23 cellular contexts compared by ENCODE assay signal in genomic region chr11:115148101-115148500, GRCh38.
A peak's percentile ranks its signal among the peaks of the same experiment; 100 is the strongest.
DNase-seq lines count a peak whose midpoint lies in the region; ATAC-seq, FAIRE-seq and TF ChIP-seq lines count a peak whose summit lies in the region.
"Had no signal": no experiment of that assay in that cellular context is flagged by ENCODE, and none has a peak within 500 bp of the region (broad histone marks: within the 10 kb centered on the region; RNA-seq: fewer than 3 reads in every experiment).

No MANE protein-coding gene starts in this region.

- H3K9ac ChIP-seq in H1 (replicated peaks in 1 of 4; ENCODE audit: extremely low read depth in 1 of 4, low read depth in 3 of 4, low read length in 3 of 4): no peak overlapping the region
- H3K9ac ChIP-seq in neuronal stem cell (ENCODE audit: low read depth, low read length, poor library complexity): peak overlapping the region; percentile 15
- no peak overlapping the region for H3K9ac ChIP-seq in HepG2 (ENCODE audit: insufficient read depth, low read depth, low read length)
- H3K9ac ChIP-seq: KMS-11 had no signal

- H3K27me3 Mint-ChIP-seq in stimulated activated naive CD8-positive, alpha-beta T cell treated with anti-CD3 and anti-CD28 coated beads, Interleukin-15, amount 100 ng/mL, for 72 hours: peaks cover 15% of the 10 kb centered on the region
- H3K27me3 Mint-ChIP-seq in T-cell: peaks cover 0 to 8% of the 10 kb centered on the region in 2 donors

- no peak overlapping the region for H3K23ac ChIP-seq in H1 (ENCODE audit: insufficient read length)
- H3K23ac ChIP-seq in neuronal stem cell (ENCODE audit: low read depth, low read length, poor library complexity): peak overlapping the region; percentile 26

- 85 to 100% methylated on average over 2 to 4 of the region's 4 CpGs for WGBS in H1 (ENCODE audit: extremely low coverage in 1 of 2, insufficient coverage in 1 of 2, insufficient read length in 1 of 2, insufficient replicate concordance in 2 of 2, low coverage in 1 of 2, low lambda C conversion rate in 2 of 2, missing lambda C conversion rate in 1 of 2), 2 experiments
- WGBS in neuronal stem cell (ENCODE audit: extremely low coverage in 2 of 2, insufficient read length in 2 of 2, insufficient replicate concordance in 1 of 2), 2 donors: 100% methylated on average over 4 of the region's 4 CpGs; no CpG with 5 or more reads in 1 of the 2 donors
- 98% methylated on average over 4 of the region's 4 CpGs for WGBS in right lobe of liver (ENCODE audit: insufficient coverage, low coverage, low lambda C conversion rate, missing lambda C conversion rate)
- WGBS in HepG2 (ENCODE audit: low lambda C conversion rate): 76% methylated on average over 4 of the region's 4 CpGs

- no peaks in the 10 kb centered on the region for H3K27me3 ChIP-seq in H1 (replicated peaks in 1 of 4; ENCODE audit: control insufficient read depth in 3 of 4, extremely low read depth in 1 of 4, insufficient read depth in 3 of 4, low read length in 3 of 4)
- peaks cover 0 to 24% (median 0%) of the 10 kb centered on the region in 3 experiments for H3K27me3 ChIP-seq in neuronal stem cell (ENCODE audit: control insufficient read depth in 3 of 3, insufficient read depth in 3 of 3, low read depth in 1 of 3, low read length in 3 of 3)
- no peaks in the 10 kb centered on the region for H3K27me3 ChIP-seq in right lobe of liver
- peaks cover 0 to 2% of the 10 kb centered on the region in 2 experiments; a peak in 2 of 5 replicates for H3K27me3 ChIP-seq in HepG2 (ENCODE audit: control insufficient read depth in 1 of 2, insufficient read depth in 2 of 2, low read length in 2 of 2)
- H3K27me3 ChIP-seq: BE2C had no signal

- no peak overlapping the region for H3K27ac Mint-ChIP-seq in stimulated activated naive CD8-positive, alpha-beta T cell treated with anti-CD3 and anti-CD28 coated beads, Interleukin-15, amount 100 ng/mL, for 72 hours
- no peak overlapping the region for H3K27ac Mint-ChIP-seq in T-cell
- H3K27ac Mint-ChIP-seq: CD14-positive monocyte, IgD-negative memory B cell had no signal

- H3K36me3 Mint-ChIP-seq in T-cell: no peaks in the 10 kb centered on the region
- H3K36me3 Mint-ChIP-seq: CD14-positive monocyte had no signal

- TF ChIP-seq RAD21 in H1 (IDR thresholded peaks at IDR 0.05 in 1 of 2, conservative IDR thresholded peaks at IDR 0.05 in 1 of 2; ENCODE audit: low read depth in 2 of 2, low read length in 2 of 2) (no peak), HepG2 (CRISPR knock-in tag; IDR thresholded peaks at IDR 0.05) (no peak)

- peaks cover 2% of the 10 kb centered on the region; the same call in 1 of the 2 replicates for H3K79me1 ChIP-seq in H1 (ENCODE audit: low read depth, low read length)
- H3K79me1 ChIP-seq in neuronal stem cell (ENCODE audit: low read depth, low read length): peaks cover 4% of the 10 kb centered on the region

- H4K91ac ChIP-seq in H1 (replicated peaks; ENCODE audit: insufficient read length, low read length): no peak overlapping the region
- no peak overlapping the region for H4K91ac ChIP-seq in neuronal stem cell (ENCODE audit: low read depth, low read length, poor library complexity)

- intact Hi-C loops in right lobe of liver (cut with DNase I): no loop called here
- intact Hi-C loops in HepG2 (cut with micrococcal nuclease; ENCODE audit: unreplicated experiment): no loop called here

- H2AFZ ChIP-seq in H1 (ENCODE audit: low read length) (no peak overlapping the region), neuronal stem cell (ENCODE audit: low read length) (no peak overlapping the region), HepG2 (ENCODE audit: low read length) (no peak overlapping the region)

- H3K14ac ChIP-seq in H1 (ENCODE audit: insufficient read length) (no peak overlapping the region), neuronal stem cell (ENCODE audit: low read length) (peak overlapping the region; percentile 82)

- H4K5ac ChIP-seq in H1 (ENCODE audit: insufficient read length, low read depth, low read length): no peak overlapping the region

- peak; percentile 24 for ATAC-seq in stimulated activated naive CD8-positive, alpha-beta T cell treated with anti-CD3 and anti-CD28 coated beads, Interleukin-15, amount 100 ng/mL, for 72 hours
- ATAC-seq in stimulated activated naive CD8-positive, alpha-beta T cell treated with anti-CD3 and anti-CD28 coated beads, Interleukin-15, Interleukin-2, amounts not matched to agents 100 U/mL and 50 U/mL, for 24 hours: no peak
- ATAC-seq in right lobe of liver (no peak), HepG2 (no peak), T-cell (replicated peaks in 1 of 4) (no peak)

- 0 out of 2 replicates have a peak overlapping the region, but pooled peaks have one; percentile 81 for H2BK15ac ChIP-seq in H1 (ENCODE audit: low read length)
- no peak overlapping the region for H2BK15ac ChIP-seq in neuronal stem cell (ENCODE audit: low read length)

- H3K4me3 ChIP-seq in H1 (ENCODE audit: extremely low read depth in 1 of 4, insufficient read depth in 2 of 4, low read depth in 3 of 4, low read length in 4 of 4): no peak overlapping the region
- H3K4me3 ChIP-seq in neuronal stem cell (ENCODE audit: low read length in 2 of 2): peak overlapping the region in 1 of 2 donors; percentile 70
- no peak overlapping the region for H3K4me3 ChIP-seq in right lobe of liver
- no peak overlapping the region for H3K4me3 ChIP-seq in HepG2 (replicated peaks in 1 of 3; ENCODE audit: insufficient read depth in 1 of 3, low read depth in 2 of 3, low read length in 3 of 3)

- peak overlapping the region; percentile 72; the same call in 1 of the 2 replicates for H4K8ac ChIP-seq in H1 (ENCODE audit: extremely low read depth, insufficient read depth, low read length)
- H4K8ac ChIP-seq in neuronal stem cell (ENCODE audit: low read depth, low read length): peak overlapping the region; percentile 52

- H2BK12ac ChIP-seq in H1 (ENCODE audit: low read depth, low read length) (peak overlapping the region; percentile 77; the same call in 1 of the 2 replicates), neuronal stem cell (ENCODE audit: low read length) (peak overlapping the region; percentile 89)

- H3K4me1 ChIP-seq in H1 (replicated peaks in 1 of 4; ENCODE audit: control insufficient read depth in 3 of 4, insufficient read depth in 4 of 4, low read length in 3 of 4) (no peaks in the 10 kb centered on the region), neuronal stem cell (ENCODE audit: control insufficient read depth in 2 of 2, insufficient read depth in 1 of 2, low read depth in 1 of 2, low read length in 2 of 2) (no peaks in the 10 kb centered on the region), right lobe of liver (no peaks in the 10 kb centered on the region), HepG2 (ENCODE audit: insufficient read depth, low read length) (no peaks in the 10 kb centered on the region)

- H3K4me2 ChIP-seq in H1 (ENCODE audit: insufficient read depth in 1 of 2, low read depth in 2 of 2, low read length in 2 of 2): no peak overlapping the region
- no peak overlapping the region for H3K4me2 ChIP-seq in neuronal stem cell (ENCODE audit: insufficient read depth, low read length, poor library complexity, severe bottlenecking)
- no peak overlapping the region for H3K4me2 ChIP-seq in HepG2 (ENCODE audit: low read depth, low read length)
- H3K4me2 ChIP-seq: KMS-11 had no signal

- H3K56ac ChIP-seq in H1 (replicated peaks; ENCODE audit: insufficient read length, low read depth, low read length): peak overlapping the region; percentile 49

- DNase-seq in stimulated activated naive CD8-positive, alpha-beta T cell treated with anti-CD3 and anti-CD28 coated beads, Interleukin-15, amount 100 ng/mL, for 72 hours: no peak
- no peak for DNase-seq in stimulated activated naive CD8-positive, alpha-beta T cell treated with anti-CD3 and anti-CD28 coated beads, Interleukin-15, Interleukin-2, amounts not matched to agents 100 U/mL and 50 U/mL, for 24 hours
- no peak for DNase-seq in H1 (ENCODE audit: low read depth in 1 of 2, low spot score in 2 of 2)
- DNase-seq in neuronal stem cell (ENCODE audit: low spot score): no peak
- no peak for DNase-seq in right lobe of liver
- no peak for DNase-seq in HepG2 (ENCODE audit: low spot score)
- no peak for DNase-seq in T-cell
- DNase-seq: 8988T, ACHN, BE2C, DMS153, DND-41, MM.1S, NCI-H2029 treated with DMSO at 0.1 percent for 48 hours, NCI-H2227 treated with DMSO at 0.1 percent for 48 hours, NCI-H526 treated with DMSO at 0.1 percent for 48 hours, SHP77 had no signal

- TF ChIP-seq EP300 in H1 (IDR thresholded peaks at IDR 0.05; ENCODE audit: borderline replicate concordance in 1 of 2, low read depth in 2 of 2, low read length in 2 of 2) (no peak), HepG2 (IDR thresholded peaks at IDR 0.05; ENCODE audit: low read depth in 2 of 2, low read length in 2 of 2) (no peak), HepG2 (CRISPR knock-in tag; IDR thresholded peaks at IDR 0.05; ENCODE audit: borderline replicate concordance) (no peak)

- no peak overlapping the region for H3K18ac ChIP-seq in H1 (ENCODE audit: extremely low read depth, low read length)
- H3K18ac ChIP-seq in neuronal stem cell (ENCODE audit: low read length): no peak overlapping the region

- in situ Hi-C loops in HepG2 (cut with HindIII; ENCODE audit: extremely low pct_ligation_motif_present, low pct_unique_long_range_greater_than_20kb): no loop called here

- FAIRE-seq in H1 (lab: Jason Lieb, UNC) (no peak), HepG2 (lab: Jason Lieb, UNC) (no peak)
- FAIRE-seq: GM18507, H54 had no signal

- POLR2A ChIA-PET in H1 (lab: Charles Lee; ENCODE audit: partially characterized antibody) (no interaction called here), HepG2 (lab: Yijun Ruan, JAX) (no interaction called here), T-cell (lab: Charles Lee) (no interaction called here)

- no peaks in the 10 kb centered on the region for H3K79me2 ChIP-seq in H1 (ENCODE audit: control insufficient read depth in 1 of 2, insufficient read depth in 2 of 2, low read length in 2 of 2)
- H3K79me2 ChIP-seq in HepG2 (ENCODE audit: insufficient read depth, low read length): no peaks in the 10 kb centered on the region

- no TSS peak for BruUV-seq in HepG2 (replicated peaks; lab: Mats Ljungman, UMichigan)

- H4K20me1 ChIP-seq in H1 (replicated peaks in 1 of 2; ENCODE audit: control insufficient read depth in 1 of 2, insufficient read depth in 2 of 2, low read length in 2 of 2): peaks cover 0 to 10% of the 10 kb centered on the region in 2 experiments
- no peaks in the 10 kb centered on the region for H4K20me1 ChIP-seq in HepG2 (ENCODE audit: insufficient read depth, low read length)

- H3K4me1 Mint-ChIP-seq in stimulated activated naive CD8-positive, alpha-beta T cell treated with anti-CD3 and anti-CD28 coated beads, Interleukin-15, amount 100 ng/mL, for 72 hours: peaks cover 4% of the 10 kb centered on the region
- no peaks in the 10 kb centered on the region for H3K4me1 Mint-ChIP-seq in T-cell
- H3K4me1 Mint-ChIP-seq: CD14-positive monocyte had no signal

- CTCF ChIA-PET in H1 (lab: Charles Lee; ENCODE audit: partially characterized antibody): no interaction called here
- CTCF ChIA-PET in HepG2 (lab: Yijun Ruan, JAX; ENCODE audit: low intra/inter-chr PET ratio, low total read pairs): no interaction called here
- CTCF ChIA-PET in T-cell (lab: Charles Lee): no interaction called here

- H2BK5ac ChIP-seq in H1 (ENCODE audit: low read depth, low read length) (no peak overlapping the region), neuronal stem cell (ENCODE audit: low read length) (no peak overlapping the region)

- H3K36me3 ChIP-seq in H1 (ENCODE audit: control insufficient read depth in 2 of 4, insufficient read depth in 4 of 4, low read length in 3 of 4): no peaks in the 10 kb centered on the region
- H3K36me3 ChIP-seq in neuronal stem cell (replicated peaks in 1 of 2; ENCODE audit: control insufficient read depth in 2 of 2, insufficient read depth in 2 of 2, low read length in 2 of 2): no peaks in the 10 kb centered on the region
- no peaks in the 10 kb centered on the region for H3K36me3 ChIP-seq in right lobe of liver
- no peaks in the 10 kb centered on the region for H3K36me3 ChIP-seq in HepG2 (replicated peaks in 1 of 2; ENCODE audit: control insufficient read depth in 1 of 2, insufficient read depth in 2 of 2, low read length in 2 of 2)
- H3K36me3 ChIP-seq: BE2C had no signal

- H2BK120ac ChIP-seq in H1 (replicated peaks; ENCODE audit: low read depth, low read length) (no peak overlapping the region), neuronal stem cell (ENCODE audit: low read depth, low read length) (no peak overlapping the region)

- H2BK20ac ChIP-seq in H1 (ENCODE audit: low read length): no peak overlapping the region

- H3K23me2 ChIP-seq in H1 (ENCODE audit: low read depth, low read length): peaks cover 22% of the 10 kb centered on the region; the same call in 1 of the 2 replicates

- no peak overlapping the region; the same call in 1 of the 2 replicates for H2AK5ac ChIP-seq in H1 (ENCODE audit: low read depth, low read length)
- no peak overlapping the region for H2AK5ac ChIP-seq in neuronal stem cell (ENCODE audit: low read depth, low read length)

- no peak overlapping the region for H3K4me3 Mint-ChIP-seq in stimulated activated naive CD8-positive, alpha-beta T cell treated with anti-CD3 and anti-CD28 coated beads, Interleukin-15, amount 100 ng/mL, for 72 hours
- no peak overlapping the region for H3K4me3 Mint-ChIP-seq in T-cell
- H3K4me3 Mint-ChIP-seq: CD14-positive monocyte, IgD-negative memory B cell had no signal

- H3K27ac ChIP-seq in H1 (ENCODE audit: low read depth, low read length) (no peak overlapping the region), neuronal stem cell (replicated peaks; ENCODE audit: low read length) (no peak overlapping the region), right lobe of liver (no peak overlapping the region), HepG2 (ENCODE audit: extremely low read length, insufficient read depth, low read length) (no peak overlapping the region)
- H3K27ac ChIP-seq: KMS-11, RWPE1 had no signal

- H3K9me3 ChIP-seq in H1 (ENCODE audit: insufficient read depth in 2 of 2, low read depth in 1 of 2, low read length in 1 of 2) (no peaks in the 10 kb centered on the region), neuronal stem cell (replicated peaks in 1 of 2; ENCODE audit: control insufficient read depth in 2 of 2, insufficient read depth in 1 of 2, low read depth in 1 of 2, low read length in 2 of 2) (peaks cover 0 to 2% of the 10 kb centered on the region in 2 donors), right lobe of liver (no peaks in the 10 kb centered on the region), HepG2 (ENCODE audit: low read length) (no peaks in the 10 kb centered on the region)

- no peak overlapping the region for H3K4ac ChIP-seq in H1 (replicated peaks; ENCODE audit: insufficient read length, low read depth, low read length)
- H3K4ac ChIP-seq in neuronal stem cell (ENCODE audit: low read length): peak overlapping the region; percentile 86

- peaks cover 12 to 31% of the 10 kb centered on the region in 2 donors for H3K9me3 Mint-ChIP-seq in stimulated activated naive CD8-positive, alpha-beta T cell treated with anti-CD3 and anti-CD28 coated beads, Interleukin-15, amount 100 ng/mL, for 72 hours
- peaks cover 0 to 10% (median 0%) of the 10 kb centered on the region in 3 donors for H3K9me3 Mint-ChIP-seq in T-cell

- TF ChIP-seq POLR2A in H1 (IDR thresholded peaks at IDR 0.05; ENCODE audit: control extremely low read depth in 1 of 2, low read depth in 2 of 2, low read length in 2 of 2) (no peak), right lobe of liver (IDR thresholded peaks at IDR 0.05) (no peak), HepG2 (IDR thresholded peaks at IDR 0.05; ENCODE audit: insufficient read depth in 1 of 2, low read depth in 2 of 2, low read length in 2 of 2) (no peak)

- TF ChIP-seq CTCF in H1 (IDR thresholded peaks at IDR 0.05; ENCODE audit: control extremely low read depth in 1 of 3, insufficient read depth in 1 of 3, low read depth in 1 of 3, low read length in 3 of 3) (no peak), right lobe of liver (IDR thresholded peaks at IDR 0.05) (no peak), HepG2 (CRISPR knock-in tag; IDR thresholded peaks at IDR 0.05) (no peak)
